10 cellular contexts compared by ENCODE assay signal in the genomic region with DNA sequence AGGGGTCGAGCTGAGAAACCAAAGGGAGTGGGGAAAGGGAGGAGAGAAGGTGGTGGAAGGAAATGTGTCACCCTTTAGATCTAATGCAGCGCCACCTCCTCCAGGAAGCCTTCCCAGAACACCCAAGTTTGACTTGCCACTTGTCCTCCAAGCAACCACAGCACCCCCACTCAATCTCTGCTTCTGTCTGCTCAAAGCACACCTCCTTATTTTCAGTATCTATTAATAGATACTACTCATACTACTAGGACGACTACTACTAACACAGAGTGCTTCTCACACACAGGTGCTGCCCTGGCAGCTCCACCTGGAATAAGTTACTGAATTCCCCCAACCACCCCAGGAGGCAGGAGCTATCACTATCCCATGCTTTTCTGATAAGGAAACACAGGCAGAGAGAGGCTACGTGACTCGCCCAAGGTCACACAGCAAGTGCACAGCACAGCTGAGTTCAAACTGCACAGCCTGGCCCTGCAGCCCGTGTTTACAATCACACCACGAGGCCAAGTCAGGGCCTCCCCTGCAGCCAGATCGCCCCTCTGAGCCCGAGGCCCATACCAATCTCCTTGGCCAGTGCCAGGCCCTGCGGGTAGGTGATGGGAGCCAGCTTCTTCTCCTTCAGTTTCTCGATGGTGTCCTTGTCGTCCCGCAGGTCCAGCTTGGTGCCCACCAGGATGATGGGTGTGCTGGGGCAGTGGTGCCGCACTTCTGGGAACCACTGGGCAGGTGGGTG. TPM values are rescaled to one million over a fixed set of nuclear protein-coding genes. Genes with fewer than 3 reads are reported as not detected.
DNase-seq lines count a peak whose midpoint lies in the region; ATAC-seq and TF ChIP-seq lines count a peak whose summit lies in the region.
"Had no signal": no experiment of that assay in that cellular context is flagged by ENCODE, and none has a peak within 500 bp of the region (broad histone marks: within the 10 kb centered on the region; RNA-seq: fewer than 3 reads in every experiment).

No MANE protein-coding gene starts in this region.

- H4K20me1 ChIP-seq in BLaER1 treated with 17β-estradiol and CSF1 and Interleukin-3, amounts not matched to agents 10 nM and 100 nM, result peaks cover 50 to 89% (median 70%) of the 10 kb centered on the region in 11 experiments

- H3K4me1 Mint-ChIP-seq in HFFc6 (ENCODE audit: low read depth) (peaks cover 37% of the 10 kb centered on the region), mesothelial cell of epicardium (peaks cover 15% of the 10 kb centered on the region)
- peaks cover 82% of the 10 kb centered on the region for H3K4me1 Mint-ChIP-seq in activated CD4-positive, alpha-beta T cell treated with anti-CD3 and anti-CD28 coated beads, Interleukin-2, amount 10 ng/mL, durations not matched to agents 24 days and 14 days

- H3K4me1 ChIP-seq in BLaER1 treated with 17β-estradiol and CSF1 and Interleukin-3, amounts not matched to agents 10 nM and 100 nM, result peaks cover 91 to 93% (median 91%) of the 10 kb centered on the region in 10 experiments
- H3K4me1 ChIP-seq in mucosa of descending colon (ENCODE audit: low read depth) (peaks cover 13% of the 10 kb centered on the region), gastrocnemius medialis (no peaks in the 10 kb centered on the region)

- H3K4me3 Mint-ChIP-seq in HFFc6, result no peak overlapping the region
- H3K4me3 Mint-ChIP-seq in activated CD4-positive, alpha-beta T cell treated with anti-CD3 and anti-CD28 coated beads, Interleukin-2, amount 10 ng/mL, durations not matched to agents 24 days and 14 days, result peak overlapping the region; percentile 79
- H3K4me3 Mint-ChIP-seq in mesothelial cell of epicardium, result no peak overlapping the region

- H3K27me3 ChIP-seq in BLaER1 treated with 17β-estradiol and CSF1 and Interleukin-3, amounts not matched to agents 10 nM and 100 nM, result no peaks in the 10 kb centered on the region
- peaks cover 20 to 47% (median 20%) of the 10 kb centered on the region in 3 donors for H3K27me3 ChIP-seq in gastrocnemius medialis
- H3K27me3 ChIP-seq: body of pancreas had no signal

- H3K27ac ChIP-seq in BLaER1 treated with 17β-estradiol and CSF1 and Interleukin-3, amounts not matched to agents 10 nM and 100 nM, result peak overlapping the region in 10 of 11 experiments; percentile 44 to 96 (median 87); a peak in 21 of 22 replicates
- H3K27ac ChIP-seq in gastrocnemius medialis, result no peak overlapping the region
- H3K27ac ChIP-seq: body of pancreas had no signal

- DNase-seq in HFFc6 (peak; percentile 7), mucosa of descending colon (peak in 2 of 3 donors; percentile 24 to 63), mesothelial cell of epicardium (ENCODE audit: low spot score in 2 of 2, unreplicated experiment in 2 of 2) (no peak), NCI-H1105 (lab: John Stamatoyannopoulos, UW) (no peak), gastrocnemius medialis (no peak)
- DNase-seq in activated CD4-positive, alpha-beta T cell treated with anti-CD3 and anti-CD28 coated beads, Interleukin-2, amount 10 ng/mL, durations not matched to agents 24 days and 14 days, result peak; percentile 92

- H3K36me3 Mint-ChIP-seq in HFFc6 (ENCODE audit: low read depth) (no peaks in the 10 kb centered on the region; the same call in 1 of the 2 replicates), mesothelial cell of epicardium (no peaks in the 10 kb centered on the region)
- H3K36me3 Mint-ChIP-seq in activated CD4-positive, alpha-beta T cell treated with anti-CD3 and anti-CD28 coated beads, Interleukin-2, amount 10 ng/mL, durations not matched to agents 24 days and 14 days (ENCODE audit: low read depth), result peaks cover 81% of the 10 kb centered on the region

- peak overlapping the region in 6 of 10 experiments; percentile 5 to 44 (median 32); a peak in 7 of 20 replicates for H3K4me3 ChIP-seq in BLaER1 treated with 17β-estradiol and CSF1 and Interleukin-3, amounts not matched to agents 10 nM and 100 nM
- H3K4me3 ChIP-seq in mucosa of descending colon (no peak overlapping the region), gastrocnemius medialis (no peak overlapping the region)
- H3K4me3 ChIP-seq: body of pancreas had no signal

- peak overlapping the region; percentile 87 to 99 (median 94) for H3K4me2 ChIP-seq in BLaER1 treated with 17β-estradiol and CSF1 and Interleukin-3, amounts not matched to agents 10 nM and 100 nM

- H3K27me3 Mint-ChIP-seq in HFFc6 (ENCODE audit: insufficient read depth), result peaks cover 6% of the 10 kb centered on the region
- no peaks in the 10 kb centered on the region for H3K27me3 Mint-ChIP-seq in activated CD4-positive, alpha-beta T cell treated with anti-CD3 and anti-CD28 coated beads, Interleukin-2, amount 10 ng/mL, durations not matched to agents 24 days and 14 days
- H3K27me3 Mint-ChIP-seq in mesothelial cell of epicardium (ENCODE audit: low read depth), result peaks cover 3% of the 10 kb centered on the region

- no peaks in the 10 kb centered on the region for H3K9me3 Mint-ChIP-seq in HFFc6
- no peaks in the 10 kb centered on the region for H3K9me3 Mint-ChIP-seq in activated CD4-positive, alpha-beta T cell treated with anti-CD3 and anti-CD28 coated beads, Interleukin-2, amount 10 ng/mL, durations not matched to agents 24 days and 14 days
- H3K9me3 Mint-ChIP-seq in mesothelial cell of epicardium, result no peaks in the 10 kb centered on the region

- H3K9me3 ChIP-seq in BLaER1 treated with 17β-estradiol and CSF1 and Interleukin-3, amounts not matched to agents 10 nM and 100 nM (replicated peaks in 1 of 11), result no peaks in the 10 kb centered on the region
- H3K9me3 ChIP-seq in mucosa of descending colon (no peaks in the 10 kb centered on the region), gastrocnemius medialis (no peaks in the 10 kb centered on the region)
- H3K9me3 ChIP-seq: body of pancreas had no signal

- peak overlapping the region; percentile 0 to 83 (median 57); a peak in 17 of 22 replicates for H3K9ac ChIP-seq in BLaER1 treated with 17β-estradiol and CSF1 and Interleukin-3, amounts not matched to agents 10 nM and 100 nM

- H3K27ac Mint-ChIP-seq in HFFc6 (peak overlapping the region; percentile 91), mesothelial cell of epicardium (no peak overlapping the region)
- H3K27ac Mint-ChIP-seq in activated CD4-positive, alpha-beta T cell treated with anti-CD3 and anti-CD28 coated beads, Interleukin-2, amount 10 ng/mL, durations not matched to agents 24 days and 14 days, result peak overlapping the region; percentile 95

- TF ChIP-seq CTCF in HFFc6 (IDR thresholded peaks at IDR 0.05) (no peak), mucosa of descending colon (IDR thresholded peaks at IDR 0.05) (no peak), mesothelial cell of epicardium (IDR thresholded peaks at IDR 0.05; ENCODE audit: unreplicated experiment) (no peak), gastrocnemius medialis (IDR thresholded peaks at IDR 0.05 in 4 of 5, conservative IDR thresholded peaks at IDR 0.05 in 1 of 5) (no peak)

- ATAC-seq in mucosa of descending colon, result peak; percentile 12
- ATAC-seq in gastrocnemius medialis, result no peak
- no peak for ATAC-seq in GM21367 (IDR thresholded peaks at IDR 0.05; ENCODE audit: unreplicated experiment)
- ATAC-seq: body of pancreas had no signal

- intact Hi-C loops in activated CD4-positive, alpha-beta T cell treated with anti-CD3 and anti-CD28 coated beads, Interleukin-2, amount 10 ng/mL, durations not matched to agents 24 days and 14 days (cut with micrococcal nuclease), result loop anchor here (1.0 to 10.0 kb wide), 10 partner anchors 7 to 896 kb away; a partner anchor contains a TSS
- intact Hi-C loops in mucosa of descending colon (cut with DNase I, micrococcal nuclease) (no loop called here), gastrocnemius medialis (cut with DNase I; ENCODE audit: low total_unique reads) (no loop called here)

- TF ChIP-seq POLR2A in gastrocnemius medialis (IDR thresholded peaks at IDR 0.05), result no peak

- H3K36me3 ChIP-seq in BLaER1 treated with 17β-estradiol and CSF1 and Interleukin-3, amounts not matched to agents 10 nM and 100 nM, result peaks cover 62 to 80% (median 73%) of the 10 kb centered on the region in 11 experiments
- no peaks in the 10 kb centered on the region for H3K36me3 ChIP-seq in mucosa of descending colon (ENCODE audit: low read depth)
- H3K36me3 ChIP-seq in gastrocnemius medialis, result no peaks in the 10 kb centered on the region

- in situ Hi-C loops in gastrocnemius medialis (cut with MboI; ENCODE audit: low sequenced_read_pairs in 4 of 4), result no loop called here

RNA-seq across cellular contexts. Expression of a gene that starts 13.2 kb away (rescaled TPM):
- total RNA-seq in HFFc6 (2021; fragmentation: NEBNext Ultra II Directional; extraction: Animal tissue kit (Norgen Biotek cat#: 25700)), result 10 to 100 TPM; 29.9 to 57.2 (median 53.5) TPM
- total RNA-seq in activated CD4-positive, alpha-beta T cell treated with anti-CD3 and anti-CD28 coated beads, Interleukin-2, amount 10 ng/mL, durations not matched to agents 24 days and 14 days, result 519 and 540 TPM in 2 replicates
- total RNA-seq in mucosa of descending colon (10 to 100 TPM; 15.3 to 26.8 (median 16.4) TPM), mesothelial cell of epicardium (6.3 to 6.5 TPM (median 6.4 TPM) in 3 replicates), gastrocnemius medialis (1 to 10 TPM in 3 of 4 donors, not detected in 1; 1.9 to 3.7 (median 3.5) TPM)
- total RNA-seq: myocyte had no signal

RNA-seq across cellular contexts. Expression of a gene that starts 18.6 kb away (rescaled TPM):
- total RNA-seq in HFFc6 (2021; fragmentation: NEBNext Ultra II Directional; extraction: Animal tissue kit (Norgen Biotek cat#: 25700)), result not detected
- 3.5 and 4.0 TPM in 2 replicates for total RNA-seq in activated CD4-positive, alpha-beta T cell treated with anti-CD3 and anti-CD28 coated beads, Interleukin-2, amount 10 ng/mL, durations not matched to agents 24 days and 14 days
- total RNA-seq in mucosa of descending colon, result under 1 TPM in 2 of 3 donors, not detected in 1; 0.09 to 0.10 TPM
- total RNA-seq in mesothelial cell of epicardium, result 0.61 to 0.82 TPM (median 0.69 TPM) in 3 replicates
- total RNA-seq in gastrocnemius medialis, result not detected
- total RNA-seq: myocyte had no signal

RNA-seq across cellular contexts. Expression of a gene that starts 42.8 kb away (rescaled TPM):
- total RNA-seq in HFFc6 (2021; fragmentation: NEBNext Ultra II Directional; extraction: Animal tissue kit (Norgen Biotek cat#: 25700)), result 1 to 10 TPM; 3.3 to 5.0 (median 4.0) TPM
- total RNA-seq in activated CD4-positive, alpha-beta T cell treated with anti-CD3 and anti-CD28 coated beads, Interleukin-2, amount 10 ng/mL, durations not matched to agents 24 days and 14 days, result 6.0 and 6.9 TPM in 2 replicates
- total RNA-seq in mucosa of descending colon (10 to 100 TPM in 2 of 3 donors, 1 to 10 TPM in 1; 8.9 to 22.5 (median 13.3) TPM), mesothelial cell of epicardium (51.8 to 58.3 TPM (median 54.1 TPM) in 3 replicates), gastrocnemius medialis (under 1 TPM; 0.46 to 1.00 (median 0.84) TPM)

RNA-seq across cellular contexts. Expression of a gene that starts 51.5 kb away (rescaled TPM):
- under 1 TPM in 1 of 6 experiments, not detected in 5; 0.28 TPM for total RNA-seq in HFFc6 (2021; fragmentation: NEBNext Ultra II Directional; extraction: Animal tissue kit (Norgen Biotek cat#: 25700))
- total RNA-seq in activated CD4-positive, alpha-beta T cell treated with anti-CD3 and anti-CD28 coated beads, Interleukin-2, amount 10 ng/mL, durations not matched to agents 24 days and 14 days, result 43.5 and 44.9 TPM in 2 replicates
- total RNA-seq in mucosa of descending colon (10 to 100 TPM in 2 of 3 donors, 1 to 10 TPM in 1; 8.7 to 13.3 (median 11.6) TPM), mesothelial cell of epicardium (0.11 TPM in 1 of 3 replicates, not detected in the others), gastrocnemius medialis (1 to 10 TPM in 3 of 4 donors, not detected in 1; 1.7 to 2.2 (median 2.0) TPM)
- total RNA-seq: myocyte had no signal

Comparison
In these comparisons a context has a peak if more than half of its experiments do, and no peak if none do; other contexts are left out.
1. H3K27ac ChIP-seq: peak in BLaER1 treated with 17β-estradiol and CSF1 and Interleukin-3, amounts not matched to agents 10 nM and 100 nM (10 of 11); none in gastrocnemius medialis (0 of 4).
2. H3K4me3 ChIP-seq: peak in BLaER1 treated with 17β-estradiol and CSF1 and Interleukin-3, amounts not matched to agents 10 nM and 100 nM (6 of 10); none in mucosa of descending colon (single experiment) and gastrocnemius medialis (0 of 4).
3. DNase-seq: peak in HFFc6 (single experiment), activated CD4-positive, alpha-beta T cell treated with anti-CD3 and anti-CD28 coated beads, Interleukin-2, amount 10 ng/mL, durations not matched to agents 24 days and 14 days (single experiment) and mucosa of descending colon (2 of 3); none in mesothelial cell of epicardium (0 of 2), NCI-H1105 (single experiment) and gastrocnemius medialis (0 of 2).